1 cellular context compared by ENCODE assay signal in the genomic region with DNA sequence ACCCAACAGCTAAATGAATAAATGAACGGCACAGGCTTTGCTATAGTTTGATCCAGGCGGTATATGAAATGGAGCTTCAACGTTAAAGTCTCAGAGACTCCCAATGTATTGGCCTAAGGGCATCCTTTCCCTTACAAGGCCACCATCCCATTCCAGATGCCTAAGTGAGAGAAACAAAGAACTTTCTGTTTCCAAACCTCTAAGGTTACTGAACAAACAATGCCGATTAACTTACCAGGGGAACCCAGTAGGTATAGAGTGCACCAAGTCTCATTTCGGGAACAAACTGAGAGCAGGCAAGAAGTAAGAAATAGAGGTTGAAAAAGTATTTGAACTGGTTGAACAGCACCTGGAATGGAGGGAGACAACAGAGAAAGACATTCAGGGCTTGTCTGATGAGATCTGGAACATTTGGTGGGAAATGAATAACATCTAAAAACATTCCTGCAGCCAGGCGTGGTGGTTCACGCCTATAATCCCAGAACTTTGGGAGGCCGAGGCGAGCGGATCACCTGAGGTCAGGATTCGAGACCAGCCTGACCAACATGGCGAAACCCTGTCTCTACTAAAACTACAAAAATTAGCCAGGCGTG.
TF ChIP-seq lines count a peak whose summit lies in the region.

No MANE protein-coding gene starts in this region.

TF ChIP-seq in HepG2, 621 proteins besides CTCF, POLR2A, EP300 and RAD21 (continued from another document and continues in another):
- TF ChIP-seq, protein P1, sequence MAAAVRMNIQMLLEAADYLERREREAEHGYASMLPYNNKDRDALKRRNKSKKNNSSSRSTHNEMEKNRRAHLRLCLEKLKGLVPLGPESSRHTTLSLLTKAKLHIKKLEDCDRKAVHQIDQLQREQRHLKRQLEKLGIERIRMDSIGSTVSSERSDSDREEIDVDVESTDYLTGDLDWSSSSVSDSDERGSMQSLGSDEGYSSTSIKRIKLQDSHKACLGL (CRISPR knock-in tag; IDR thresholded peaks at IDR 0.05): no peak
- TF ChIP-seq MAFK (conservative IDR thresholded peaks at IDR 0.05 in 1 of 2, IDR thresholded peaks at IDR 0.05 in 1 of 2; ENCODE audit: low read length in 2 of 2) (no peak), TBX3 (IDR thresholded peaks at IDR 0.05; ENCODE audit: borderline replicate concordance) (no peak), SP140L (CRISPR knock-in tag; IDR thresholded peaks at IDR 0.05; ENCODE audit: borderline replicate concordance) (no peak), SOX5 (CRISPR knock-in tag; IDR thresholded peaks at IDR 0.05; ENCODE audit: borderline replicate concordance) (peak; percentile 70; the same call in 1 of the 2 replicates), ELF4 (CRISPR knock-in tag; IDR thresholded peaks at IDR 0.05; ENCODE audit: borderline replicate concordance) (no peak), ZNF569 (CRISPR knock-in tag; IDR thresholded peaks at IDR 0.05; ENCODE audit: borderline replicate concordance) (no peak), CEBPB (IDR thresholded peaks at IDR 0.05; ENCODE audit: borderline replicate concordance, low read depth, low read length) (no peak), ZNF224 (CRISPR knock-in tag; IDR thresholded peaks at IDR 0.05) (no peak), FOXA3 (CRISPR knock-in tag; IDR thresholded peaks at IDR 0.05) (peak; percentile 58), SNAPC2 (CRISPR knock-in tag; IDR thresholded peaks at IDR 0.05) (no peak), ZNF772 (CRISPR knock-in tag; IDR thresholded peaks at IDR 0.05) (peak; percentile 53; the same call in 1 of the 2 replicates), HOXA5 (CRISPR knock-in tag; IDR thresholded peaks at IDR 0.05) (no peak), ZNF354B (CRISPR knock-in tag; IDR thresholded peaks at IDR 0.05) (no peak), SKI (IDR thresholded peaks at IDR 0.05; ENCODE audit: partially characterized antibody) (no peak), SRY (CRISPR knock-in tag; IDR thresholded peaks at IDR 0.05) (no peak), SMC3 (IDR thresholded peaks at IDR 0.05; ENCODE audit: low read length) (no peak), CC2D1A (CRISPR knock-in tag; IDR thresholded peaks at IDR 0.05) (no peak), SUZ12 (IDR thresholded peaks at IDR 0.05; ENCODE audit: low read depth, low read length) (no peak), HNF4A (CRISPR knock-in tag; IDR thresholded peaks at IDR 0.05) (no peak), DNMT1 (CRISPR knock-in tag; IDR thresholded peaks at IDR 0.05) (no peak), EHMT2 (IDR thresholded peaks at IDR 0.05; ENCODE audit: borderline replicate concordance, low read depth, low read length) (0 out of 2 replicates have a peak, but pooled peaks have one; percentile 17)
- TF ChIP-seq, protein P2, sequence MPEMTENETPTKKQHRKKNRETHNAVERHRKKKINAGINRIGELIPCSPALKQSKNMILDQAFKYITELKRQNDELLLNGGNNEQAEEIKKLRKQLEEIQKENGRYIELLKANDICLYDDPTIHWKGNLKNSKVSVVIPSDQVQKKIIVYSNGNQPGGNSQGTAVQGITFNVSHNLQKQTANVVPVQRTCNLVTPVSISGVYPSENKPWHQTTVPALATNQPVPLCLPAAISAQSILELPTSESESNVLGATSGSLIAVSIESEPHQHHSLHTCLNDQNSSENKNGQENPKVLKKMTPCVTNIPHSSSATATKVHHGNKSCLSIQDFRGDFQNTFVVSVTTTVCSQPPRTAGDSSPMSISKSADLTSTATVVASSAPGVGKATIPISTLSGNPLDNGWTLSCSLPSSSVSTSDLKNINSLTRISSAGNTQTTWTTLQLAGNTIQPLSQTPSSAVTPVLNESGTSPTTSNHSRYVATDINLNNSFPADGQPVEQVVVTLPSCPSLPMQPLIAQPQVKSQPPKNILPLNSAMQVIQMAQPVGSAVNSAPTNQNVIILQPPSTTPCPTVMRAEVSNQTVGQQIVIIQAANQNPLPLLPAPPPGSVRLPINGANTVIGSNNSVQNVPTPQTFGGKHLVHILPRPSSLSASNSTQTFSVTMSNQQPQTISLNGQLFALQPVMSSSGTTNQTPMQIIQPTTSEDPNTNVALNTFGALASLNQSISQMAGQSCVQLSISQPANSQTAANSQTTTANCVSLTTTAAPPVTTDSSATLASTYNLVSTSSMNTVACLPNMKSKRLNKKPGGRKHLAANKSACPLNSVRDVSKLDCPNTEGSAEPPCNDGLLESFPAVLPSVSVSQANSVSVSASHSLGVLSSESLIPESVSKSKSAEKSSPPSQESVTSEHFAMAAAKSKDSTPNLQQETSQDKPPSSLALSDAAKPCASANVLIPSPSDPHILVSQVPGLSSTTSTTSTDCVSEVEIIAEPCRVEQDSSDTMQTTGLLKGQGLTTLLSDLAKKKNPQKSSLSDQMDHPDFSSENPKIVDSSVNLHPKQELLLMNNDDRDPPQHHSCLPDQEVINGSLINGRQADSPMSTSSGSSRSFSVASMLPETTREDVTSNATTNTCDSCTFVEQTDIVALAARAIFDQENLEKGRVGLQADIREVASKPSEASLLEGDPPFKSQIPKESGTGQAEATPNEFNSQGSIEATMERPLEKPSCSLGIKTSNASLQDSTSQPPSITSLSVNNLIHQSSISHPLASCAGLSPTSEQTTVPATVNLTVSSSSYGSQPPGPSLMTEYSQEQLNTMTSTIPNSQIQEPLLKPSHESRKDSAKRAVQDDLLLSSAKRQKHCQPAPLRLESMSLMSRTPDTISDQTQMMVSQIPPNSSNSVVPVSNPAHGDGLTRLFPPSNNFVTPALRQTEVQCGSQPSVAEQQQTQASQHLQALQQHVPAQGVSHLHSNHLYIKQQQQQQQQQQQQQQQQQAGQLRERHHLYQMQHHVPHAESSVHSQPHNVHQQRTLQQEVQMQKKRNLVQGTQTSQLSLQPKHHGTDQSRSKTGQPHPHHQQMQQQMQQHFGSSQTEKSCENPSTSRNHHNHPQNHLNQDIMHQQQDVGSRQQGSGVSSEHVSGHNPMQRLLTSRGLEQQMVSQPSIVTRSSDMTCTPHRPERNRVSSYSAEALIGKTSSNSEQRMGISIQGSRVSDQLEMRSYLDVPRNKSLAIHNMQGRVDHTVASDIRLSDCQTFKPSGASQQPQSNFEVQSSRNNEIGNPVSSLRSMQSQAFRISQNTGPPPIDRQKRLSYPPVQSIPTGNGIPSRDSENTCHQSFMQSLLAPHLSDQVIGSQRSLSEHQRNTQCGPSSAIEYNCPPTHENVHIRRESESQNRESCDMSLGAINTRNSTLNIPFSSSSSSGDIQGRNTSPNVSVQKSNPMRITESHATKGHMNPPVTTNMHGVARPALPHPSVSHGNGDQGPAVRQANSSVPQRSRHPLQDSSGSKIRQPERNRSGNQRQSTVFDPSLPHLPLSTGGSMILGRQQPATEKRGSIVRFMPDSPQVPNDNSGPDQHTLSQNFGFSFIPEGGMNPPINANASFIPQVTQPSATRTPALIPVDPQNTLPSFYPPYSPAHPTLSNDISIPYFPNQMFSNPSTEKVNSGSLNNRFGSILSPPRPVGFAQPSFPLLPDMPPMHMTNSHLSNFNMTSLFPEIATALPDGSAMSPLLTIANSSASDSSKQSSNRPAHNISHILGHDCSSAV (CRISPR knock-in tag; IDR thresholded peaks at IDR 0.05; ENCODE audit: borderline replicate concordance): no peak
- TF ChIP-seq, protein P3, sequence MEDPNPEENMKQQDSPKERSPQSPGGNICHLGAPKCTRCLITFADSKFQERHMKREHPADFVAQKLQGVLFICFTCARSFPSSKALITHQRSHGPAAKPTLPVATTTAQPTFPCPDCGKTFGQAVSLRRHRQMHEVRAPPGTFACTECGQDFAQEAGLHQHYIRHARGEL (CRISPR knock-in tag; IDR thresholded peaks at IDR 0.05): no peak
- TF ChIP-seq, protein P4, sequence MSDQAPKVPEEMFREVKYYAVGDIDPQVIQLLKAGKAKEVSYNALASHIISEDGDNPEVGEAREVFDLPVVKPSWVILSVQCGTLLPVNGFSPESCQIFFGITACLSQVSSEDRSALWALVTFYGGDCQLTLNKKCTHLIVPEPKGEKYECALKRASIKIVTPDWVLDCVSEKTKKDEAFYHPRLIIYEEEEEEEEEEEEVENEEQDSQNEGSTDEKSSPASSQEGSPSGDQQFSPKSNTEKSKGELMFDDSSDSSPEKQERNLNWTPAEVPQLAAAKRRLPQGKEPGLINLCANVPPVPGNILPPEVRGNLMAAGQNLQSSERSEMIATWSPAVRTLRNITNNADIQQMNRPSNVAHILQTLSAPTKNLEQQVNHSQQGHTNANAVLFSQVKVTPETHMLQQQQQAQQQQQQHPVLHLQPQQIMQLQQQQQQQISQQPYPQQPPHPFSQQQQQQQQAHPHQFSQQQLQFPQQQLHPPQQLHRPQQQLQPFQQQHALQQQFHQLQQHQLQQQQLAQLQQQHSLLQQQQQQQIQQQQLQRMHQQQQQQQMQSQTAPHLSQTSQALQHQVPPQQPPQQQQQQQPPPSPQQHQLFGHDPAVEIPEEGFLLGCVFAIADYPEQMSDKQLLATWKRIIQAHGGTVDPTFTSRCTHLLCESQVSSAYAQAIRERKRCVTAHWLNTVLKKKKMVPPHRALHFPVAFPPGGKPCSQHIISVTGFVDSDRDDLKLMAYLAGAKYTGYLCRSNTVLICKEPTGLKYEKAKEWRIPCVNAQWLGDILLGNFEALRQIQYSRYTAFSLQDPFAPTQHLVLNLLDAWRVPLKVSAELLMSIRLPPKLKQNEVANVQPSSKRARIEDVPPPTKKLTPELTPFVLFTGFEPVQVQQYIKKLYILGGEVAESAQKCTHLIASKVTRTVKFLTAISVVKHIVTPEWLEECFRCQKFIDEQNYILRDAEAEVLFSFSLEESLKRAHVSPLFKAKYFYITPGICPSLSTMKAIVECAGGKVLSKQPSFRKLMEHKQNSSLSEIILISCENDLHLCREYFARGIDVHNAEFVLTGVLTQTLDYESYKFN (CRISPR knock-in tag; conservative IDR thresholded peaks at IDR 0.05): peak; percentile 29
- TF ChIP-seq, protein P5, sequence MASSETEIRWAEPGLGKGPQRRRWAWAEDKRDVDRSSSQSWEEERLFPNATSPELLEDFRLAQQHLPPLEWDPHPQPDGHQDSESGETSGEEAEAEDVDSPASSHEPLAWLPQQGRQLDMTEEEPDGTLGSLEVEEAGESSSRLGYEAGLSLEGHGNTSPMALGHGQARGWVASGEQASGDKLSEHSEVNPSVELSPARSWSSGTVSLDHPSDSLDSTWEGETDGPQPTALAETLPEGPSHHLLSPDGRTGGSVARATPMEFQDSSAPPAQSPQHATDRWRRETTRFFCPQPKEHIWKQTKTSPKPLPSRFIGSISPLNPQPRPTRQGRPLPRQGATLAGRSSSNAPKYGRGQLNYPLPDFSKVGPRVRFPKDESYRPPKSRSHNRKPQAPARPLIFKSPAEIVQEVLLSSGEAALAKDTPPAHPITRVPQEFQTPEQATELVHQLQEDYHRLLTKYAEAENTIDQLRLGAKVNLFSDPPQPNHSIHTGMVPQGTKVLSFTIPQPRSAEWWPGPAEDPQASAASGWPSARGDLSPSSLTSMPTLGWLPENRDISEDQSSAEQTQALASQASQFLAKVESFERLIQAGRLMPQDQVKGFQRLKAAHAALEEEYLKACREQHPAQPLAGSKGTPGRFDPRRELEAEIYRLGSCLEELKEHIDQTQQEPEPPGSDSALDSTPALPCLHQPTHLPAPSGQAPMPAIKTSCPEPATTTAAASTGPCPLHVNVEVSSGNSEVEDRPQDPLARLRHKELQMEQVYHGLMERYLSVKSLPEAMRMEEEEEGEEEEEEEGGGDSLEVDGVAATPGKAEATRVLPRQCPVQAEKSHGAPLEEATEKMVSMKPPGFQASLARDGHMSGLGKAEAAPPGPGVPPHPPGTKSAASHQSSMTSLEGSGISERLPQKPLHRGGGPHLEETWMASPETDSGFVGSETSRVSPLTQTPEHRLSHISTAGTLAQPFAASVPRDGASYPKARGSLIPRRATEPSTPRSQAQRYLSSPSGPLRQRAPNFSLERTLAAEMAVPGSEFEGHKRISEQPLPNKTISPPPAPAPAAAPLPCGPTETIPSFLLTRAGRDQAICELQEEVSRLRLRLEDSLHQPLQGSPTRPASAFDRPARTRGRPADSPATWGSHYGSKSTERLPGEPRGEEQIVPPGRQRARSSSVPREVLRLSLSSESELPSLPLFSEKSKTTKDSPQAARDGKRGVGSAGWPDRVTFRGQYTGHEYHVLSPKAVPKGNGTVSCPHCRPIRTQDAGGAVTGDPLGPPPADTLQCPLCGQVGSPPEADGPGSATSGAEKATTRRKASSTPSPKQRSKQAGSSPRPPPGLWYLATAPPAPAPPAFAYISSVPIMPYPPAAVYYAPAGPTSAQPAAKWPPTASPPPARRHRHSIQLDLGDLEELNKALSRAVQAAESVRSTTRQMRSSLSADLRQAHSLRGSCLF (CRISPR knock-in tag; IDR thresholded peaks at IDR 0.05; ENCODE audit: borderline replicate concordance): no peak
- TF ChIP-seq, protein P6, sequence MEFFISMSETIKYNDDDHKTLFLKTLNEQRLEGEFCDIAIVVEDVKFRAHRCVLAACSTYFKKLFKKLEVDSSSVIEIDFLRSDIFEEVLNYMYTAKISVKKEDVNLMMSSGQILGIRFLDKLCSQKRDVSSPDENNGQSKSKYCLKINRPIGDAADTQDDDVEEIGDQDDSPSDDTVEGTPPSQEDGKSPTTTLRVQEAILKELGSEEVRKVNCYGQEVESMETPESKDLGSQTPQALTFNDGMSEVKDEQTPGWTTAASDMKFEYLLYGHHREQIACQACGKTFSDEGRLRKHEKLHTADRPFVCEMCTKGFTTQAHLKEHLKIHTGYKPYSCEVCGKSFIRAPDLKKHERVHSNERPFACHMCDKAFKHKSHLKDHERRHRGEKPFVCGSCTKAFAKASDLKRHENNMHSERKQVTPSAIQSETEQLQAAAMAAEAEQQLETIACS (CRISPR knock-in tag; IDR thresholded peaks at IDR 0.05): no peak
- TF ChIP-seq, protein P7, sequence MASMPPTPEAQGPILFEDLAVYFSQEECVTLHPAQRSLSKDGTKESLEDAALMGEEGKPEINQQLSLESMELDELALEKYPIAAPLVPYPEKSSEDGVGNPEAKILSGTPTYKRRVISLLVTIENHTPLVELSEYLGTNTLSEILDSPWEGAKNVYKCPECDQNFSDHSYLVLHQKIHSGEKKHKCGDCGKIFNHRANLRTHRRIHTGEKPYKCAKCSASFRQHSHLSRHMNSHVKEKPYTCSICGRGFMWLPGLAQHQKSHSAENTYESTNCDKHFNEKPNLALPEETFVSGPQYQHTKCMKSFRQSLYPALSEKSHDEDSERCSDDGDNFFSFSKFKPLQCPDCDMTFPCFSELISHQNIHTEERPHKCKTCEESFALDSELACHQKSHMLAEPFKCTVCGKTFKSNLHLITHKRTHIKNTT (CRISPR knock-in tag; IDR thresholded peaks at IDR 0.05): no peak
- TF ChIP-seq, protein P8, sequence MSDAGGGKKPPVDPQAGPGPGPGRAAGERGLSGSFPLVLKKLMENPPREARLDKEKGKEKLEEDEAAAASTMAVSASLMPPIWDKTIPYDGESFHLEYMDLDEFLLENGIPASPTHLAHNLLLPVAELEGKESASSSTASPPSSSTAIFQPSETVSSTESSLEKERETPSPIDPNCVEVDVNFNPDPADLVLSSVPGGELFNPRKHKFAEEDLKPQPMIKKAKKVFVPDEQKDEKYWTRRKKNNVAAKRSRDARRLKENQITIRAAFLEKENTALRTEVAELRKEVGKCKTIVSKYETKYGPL (CRISPR knock-in tag; IDR thresholded peaks at IDR 0.05): no peak
- TF ChIP-seq, protein P9, sequence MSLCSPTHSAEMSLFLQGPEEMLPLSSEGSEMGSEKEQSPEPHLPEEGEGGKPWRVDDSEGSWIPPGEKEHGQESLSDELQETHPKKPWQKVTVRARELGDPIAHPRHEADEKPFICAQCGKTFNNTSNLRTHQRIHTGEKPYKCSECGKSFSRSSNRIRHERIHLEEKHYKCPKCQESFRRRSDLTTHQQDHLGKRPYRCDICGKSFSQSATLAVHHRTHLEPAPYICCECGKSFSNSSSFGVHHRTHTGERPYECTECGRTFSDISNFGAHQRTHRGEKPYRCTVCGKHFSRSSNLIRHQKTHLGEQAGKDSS (CRISPR knock-in tag; IDR thresholded peaks at IDR 0.05; ENCODE audit: borderline replicate concordance, low read depth): no peak
- TF ChIP-seq, protein P10, sequence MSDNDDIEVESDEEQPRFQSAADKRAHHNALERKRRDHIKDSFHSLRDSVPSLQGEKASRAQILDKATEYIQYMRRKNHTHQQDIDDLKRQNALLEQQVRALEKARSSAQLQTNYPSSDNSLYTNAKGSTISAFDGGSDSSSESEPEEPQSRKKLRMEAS (IDR thresholded peaks at IDR 0.05): no peak
